ENCODE assay signal across 19 cellular contexts in the genomic region with DNA sequence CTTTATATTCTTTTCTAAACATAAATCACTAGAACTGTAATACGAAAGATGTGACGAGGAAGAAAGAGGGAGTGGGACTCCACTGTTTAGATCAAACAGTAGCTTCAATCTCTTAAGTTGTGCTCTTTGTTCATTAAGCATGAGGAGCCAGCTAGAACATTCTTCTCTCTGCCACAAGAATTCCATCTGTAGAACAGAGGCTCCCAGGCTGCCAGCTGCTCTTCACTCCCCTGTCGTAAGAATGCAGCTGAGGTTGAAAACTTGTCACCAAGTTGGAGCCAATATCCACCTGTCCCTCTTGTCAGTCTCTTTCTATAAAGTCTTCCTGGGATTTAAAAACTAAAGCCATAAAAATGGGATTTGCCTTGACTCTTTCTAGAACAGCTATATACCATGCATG.
"Had no signal": no experiment of that assay in that cellular context is flagged by ENCODE, and none has a peak within 500 bp of the region (broad histone marks: within the 10 kb centered on the region; RNA-seq: fewer than 3 reads in every experiment).

No MANE protein-coding gene starts in this region.

- ATAC-seq: activated CD8-positive, alpha-beta T cell treated with anti-CD3 and anti-CD28 coated beads for 36 hours; activated naive CD4-positive, alpha-beta T cell treated with anti-CD3 and anti-CD28 coated beads, Interleukin-2, amount 50 U/mL, for 72 hours; left ventricle myocardium superior had no signal

- H3K4me3 Mint-ChIP-seq: activated CD4-positive, alpha-beta T cell treated with anti-CD3 and anti-CD28 coated beads, Interleukin-2, amount 10 ng/mL, durations not matched to agents 7 days and 5 days; activated CD8-positive, alpha-beta T cell treated with anti-CD3 and anti-CD28 coated beads for 36 hours; immature natural killer cell; stimulated activated naive CD8-positive, alpha-beta T cell treated with anti-CD3 and anti-CD28 coated beads, Interleukin-15, Interleukin-2, amounts not matched to agents 100 ng/mL and 50 ng/mL, for 24 hours; T-helper 1 cell treated with Interleukin-12 subunit alpha and Interleukin-12 subunit beta and Interleukin-4 antibody, amounts not matched to agents 30 μg/mL and 1 μg/mL, for 36 hours had no signal

- H3K4me3 ChIP-seq: ascending aorta, coronary artery, esophagus muscularis mucosa, hepatocyte, right atrium auricular region, tibial artery had no signal

- H3K27ac Mint-ChIP-seq: activated CD4-positive, alpha-beta T cell treated with anti-CD3 and anti-CD28 coated beads, Interleukin-2, amount 10 ng/mL, durations not matched to agents 7 days and 5 days; activated CD8-positive, alpha-beta T cell treated with anti-CD3 and anti-CD28 coated beads for 36 hours; activated naive CD4-positive, alpha-beta T cell treated with anti-CD3 and anti-CD28 coated beads, Interleukin-2, amount 50 U/mL, for 72 hours; immature natural killer cell; stimulated activated naive CD8-positive, alpha-beta T cell treated with anti-CD3 and anti-CD28 coated beads, Interleukin-15, Interleukin-2, amounts not matched to agents 100 ng/mL and 50 ng/mL, for 24 hours; T-helper 1 cell treated with Interleukin-12 subunit alpha and Interleukin-12 subunit beta and Interleukin-4 antibody, amounts not matched to agents 30 μg/mL and 1 μg/mL, for 36 hours had no signal

- H3K36me3 Mint-ChIP-seq: activated naive CD4-positive, alpha-beta T cell treated with anti-CD3 and anti-CD28 coated beads, Interleukin-2, amount 50 U/mL, for 72 hours; immature natural killer cell had no signal

- H3K9me3 Mint-ChIP-seq: activated CD4-positive, alpha-beta T cell treated with anti-CD3 and anti-CD28 coated beads, Interleukin-2, amount 10 ng/mL, durations not matched to agents 7 days and 5 days; activated CD8-positive, alpha-beta T cell treated with anti-CD3 and anti-CD28 coated beads for 36 hours; activated naive CD4-positive, alpha-beta T cell treated with anti-CD3 and anti-CD28 coated beads, Interleukin-2, amount 50 U/mL, for 72 hours; stimulated activated naive CD8-positive, alpha-beta T cell treated with anti-CD3 and anti-CD28 coated beads, Interleukin-15, Interleukin-2, amounts not matched to agents 100 ng/mL and 50 ng/mL, for 24 hours had no signal

- DNase-seq: activated CD4-positive, alpha-beta T cell treated with anti-CD3 and anti-CD28 coated beads, Interleukin-2, amount 10 ng/mL, durations not matched to agents 7 days and 5 days; activated CD4-positive, CD25-positive, alpha-beta regulatory T cell; activated CD8-positive, alpha-beta T cell treated with anti-CD3 and anti-CD28 coated beads for 36 hours; activated T-cell treated with anti-CD3 and anti-CD28 coated beads, Interleukin-2, amount 50 U/mL, for 1 hour; glutamatergic neuron; immature natural killer cell; left ventricle myocardium superior; mammary epithelial cell; midbrain; stimulated activated CD4-positive, alpha-beta T cell treated with anti-CD3 and anti-CD28 coated beads, Interleukin-1b, Interleukin-23, amount 100 ng/mL, for 48 hours; tibial artery had no signal

- H3K4me1 Mint-ChIP-seq: activated CD4-positive, alpha-beta T cell treated with anti-CD3 and anti-CD28 coated beads, Interleukin-2, amount 10 ng/mL, durations not matched to agents 7 days and 5 days; immature natural killer cell had no signal
